Comparison of ENCODE assay signal across 19 cellular contexts in genomic region chr11:44654596-44654995, GRCh38.
DNase-seq lines count a peak whose midpoint lies in the region; ATAC-seq and TF ChIP-seq lines count a peak whose summit lies in the region.
"Had no signal": no experiment of that assay in that cellular context is flagged by ENCODE, and none has a peak within 500 bp of the region (broad histone marks: within the 10 kb centered on the region; RNA-seq: fewer than 3 reads in every experiment).

No MANE protein-coding gene starts in this region.

- CTCF ChIA-PET in OCI-LY7 (lab: Charles Lee; ENCODE audit: unreplicated experiment), result no interaction called here

- H2AFZ ChIP-seq in neuronal stem cell (ENCODE audit: low read length) (no peak overlapping the region), OCI-LY7 (ENCODE audit: low read length) (no peak overlapping the region)

- peaks cover 0 to 10% of the 10 kb centered on the region in 2 donors for H3K4me1 ChIP-seq in right atrium auricular region
- peaks cover 7% of the 10 kb centered on the region for H3K4me1 ChIP-seq in right cardiac atrium (ENCODE audit: control insufficient read depth, insufficient read depth, low read length)
- no peaks in the 10 kb centered on the region for H3K4me1 ChIP-seq in endodermal cell (ENCODE audit: control insufficient read depth, insufficient read depth, low read length)
- H3K4me1 ChIP-seq in neuronal stem cell (ENCODE audit: control insufficient read depth in 2 of 2, insufficient read depth in 1 of 2, low read depth in 1 of 2, low read length in 2 of 2), result peaks cover 0 to 10% of the 10 kb centered on the region in 2 donors
- H3K4me1 ChIP-seq in OCI-LY7 (ENCODE audit: insufficient read depth, low read length, poor library complexity, severe bottlenecking), result peaks cover 3% of the 10 kb centered on the region
- H3K4me1 ChIP-seq: A549 had no signal

- H3K4me2 ChIP-seq in neuronal stem cell (ENCODE audit: insufficient read depth, low read length, poor library complexity, severe bottlenecking) (no peak overlapping the region), OCI-LY7 (ENCODE audit: low read length) (no peak overlapping the region)
- H3K4me2 ChIP-seq: A549; BLaER1 treated with 17β-estradiol and CSF1 and Interleukin-3, amounts not matched to agents 10 nM and 100 nM had no signal

- no peak overlapping the region for H2BK5ac ChIP-seq in neuronal stem cell (ENCODE audit: low read length)

- H3K9ac ChIP-seq in endodermal cell (ENCODE audit: extremely low read depth, low read length, poor library complexity, severe bottlenecking) (no peak overlapping the region), neuronal stem cell (ENCODE audit: low read depth, low read length, poor library complexity) (no peak overlapping the region)
- H3K9ac ChIP-seq: BLaER1 treated with 17β-estradiol and CSF1 and Interleukin-3, amounts not matched to agents 10 nM and 100 nM had no signal

- H2BK12ac ChIP-seq in neuronal stem cell (ENCODE audit: low read length), result no peak overlapping the region

- H3K23ac ChIP-seq in neuronal stem cell (ENCODE audit: low read depth, low read length, poor library complexity), result no peak overlapping the region

- peak overlapping the region; percentile 1 for H2AK5ac ChIP-seq in neuronal stem cell (ENCODE audit: low read depth, low read length)

- no peak overlapping the region for H4K91ac ChIP-seq in neuronal stem cell (ENCODE audit: low read depth, low read length, poor library complexity)

- no peak overlapping the region for H4K8ac ChIP-seq in neuronal stem cell (ENCODE audit: low read depth, low read length)

- peak overlapping the region; percentile 1 for H2BK15ac ChIP-seq in neuronal stem cell (ENCODE audit: low read length)

- H3K36me3 Mint-ChIP-seq in endodermal cell (ENCODE audit: low read depth), result no peaks in the 10 kb centered on the region
- H3K36me3 Mint-ChIP-seq: CD8-positive, alpha-beta T cell had no signal

- no peaks in the 10 kb centered on the region for H3K36me3 ChIP-seq in right atrium auricular region
- no peaks in the 10 kb centered on the region for H3K36me3 ChIP-seq in endodermal cell (ENCODE audit: control insufficient read depth, insufficient read depth, low read length)
- H3K36me3 ChIP-seq in neuronal stem cell (replicated peaks in 1 of 2; ENCODE audit: control insufficient read depth in 2 of 2, insufficient read depth in 2 of 2, low read length in 2 of 2), result no peaks in the 10 kb centered on the region
- no peaks in the 10 kb centered on the region for H3K36me3 ChIP-seq in OCI-LY7 (ENCODE audit: insufficient read depth, low read length)
- H3K36me3 ChIP-seq: BLaER1 treated with 17β-estradiol and CSF1 and Interleukin-3, amounts not matched to agents 10 nM and 100 nM had no signal

- H3K27ac ChIP-seq in right atrium auricular region (no peak overlapping the region), right cardiac atrium (ENCODE audit: low read length) (no peak overlapping the region), endodermal cell (ENCODE audit: low read depth, low read length) (no peak overlapping the region), neuronal stem cell (replicated peaks; ENCODE audit: low read length) (no peak overlapping the region), OCI-LY7 (ENCODE audit: low read depth, low read length, poor library complexity, severe bottlenecking) (no peak overlapping the region)
- H3K27ac ChIP-seq: 22Rv1; A549; BLaER1 treated with 17β-estradiol and CSF1 and Interleukin-3, amounts not matched to agents 10 nM and 100 nM; C4-2B had no signal

- peak; percentile 34 for DNase-seq in right atrium auricular region (ENCODE audit: low spot score)
- no peak for DNase-seq in right cardiac atrium
- peak; percentile 36 for DNase-seq in endodermal cell
- DNase-seq in neuronal stem cell (ENCODE audit: low spot score), result no peak
- DNase-seq in OCI-LY7 (ENCODE audit: low spot score), result no peak
- DNase-seq in NCI-H1048 (lab: John Stamatoyannopoulos, UW), result no peak
- no peak for DNase-seq in NCI-H510A (lab: John Stamatoyannopoulos, UW)
- DNase-seq: AML-193; Caco-2; Calu3; CD4-positive, alpha-beta T cell; CD8-positive, alpha-beta T cell; DMS79 treated with DMSO at 0.1 percent for 48 hours; GF-D8 had no signal

- no peaks in the 10 kb centered on the region for H3K79me1 ChIP-seq in neuronal stem cell (ENCODE audit: low read depth, low read length)

- H2BK120ac ChIP-seq in neuronal stem cell (ENCODE audit: low read depth, low read length), result peak overlapping the region; percentile 78

- H3K79me2 ChIP-seq in OCI-LY7 (ENCODE audit: insufficient read depth, low read depth, low read length), result no peaks in the 10 kb centered on the region

- H3K4ac ChIP-seq in neuronal stem cell (ENCODE audit: low read length), result no peak overlapping the region

- POLR2A ChIA-PET in OCI-LY7 (lab: Charles Lee), result no interaction called here

- no TSS peak for BruUV-seq in OCI-LY7 (replicated peaks; lab: Mats Ljungman, UMichigan)

- no peaks in the 10 kb centered on the region for H3K9me3 Mint-ChIP-seq in endodermal cell
- H3K9me3 Mint-ChIP-seq: CD4-positive, alpha-beta T cell; CD8-positive, alpha-beta T cell had no signal

- no peaks in the 10 kb centered on the region for H3K4me1 Mint-ChIP-seq in endodermal cell

- no peak for TF ChIP-seq CTCF in right atrium auricular region (IDR thresholded peaks at IDR 0.05)
- TF ChIP-seq CTCF in endodermal cell (conservative IDR thresholded peaks at IDR 0.05), result no peak
- no peak for TF ChIP-seq CTCF in OCI-LY7 (conservative IDR thresholded peaks at IDR 0.05; ENCODE audit: low read length)

- 94% methylated on average over 10 of the region's 10 CpGs for whole genome bisulfite sequencing in right cardiac atrium
- WGBS in endodermal cell (ENCODE audit: insufficient coverage in 1 of 2, insufficient read length in 1 of 2), 2 experiments, result 91 to 98% methylated on average over 7 to 10 of the region's 10 CpGs
- WGBS in neuronal stem cell (ENCODE audit: extremely low coverage in 2 of 2, insufficient read length in 2 of 2, insufficient replicate concordance in 1 of 2), 2 donors, result no CpG with 5 or more reads among the region's 10 CpGs

- no peaks in the 10 kb centered on the region for H3K27me3 ChIP-seq in right atrium auricular region
- no peaks in the 10 kb centered on the region for H3K27me3 ChIP-seq in right cardiac atrium (ENCODE audit: control insufficient read depth, insufficient read depth)
- H3K27me3 ChIP-seq in endodermal cell (ENCODE audit: control insufficient read depth, insufficient read depth, low read length, poor library complexity, severe bottlenecking), result no peaks in the 10 kb centered on the region
- H3K27me3 ChIP-seq in neuronal stem cell (ENCODE audit: control insufficient read depth in 3 of 3, insufficient read depth in 3 of 3, low read depth in 1 of 3, low read length in 3 of 3), result peaks cover 0 to 7% (median 0%) of the 10 kb centered on the region in 3 experiments
- H3K27me3 ChIP-seq: BLaER1 treated with 17β-estradiol and CSF1 and Interleukin-3, amounts not matched to agents 10 nM and 100 nM had no signal

- intact Hi-C loops in right cardiac atrium (cut with DNase I) (no loop called here), OCI-LY7 (cut with micrococcal nuclease; ENCODE audit: unreplicated experiment) (no loop called here)

- peak overlapping the region; percentile 20 for H3K18ac ChIP-seq in neuronal stem cell (ENCODE audit: low read length)

- no peak overlapping the region for H3K4me3 Mint-ChIP-seq in endodermal cell
- H3K4me3 Mint-ChIP-seq: B cell; CD4-positive, alpha-beta T cell; CD8-positive, alpha-beta T cell had no signal

- H3K9me3 ChIP-seq in right atrium auricular region (no peaks in the 10 kb centered on the region), right cardiac atrium (ENCODE audit: control insufficient read depth, low read length) (no peaks in the 10 kb centered on the region), endodermal cell (ENCODE audit: control insufficient read depth, low read length) (no peaks in the 10 kb centered on the region), neuronal stem cell (replicated peaks in 1 of 2; ENCODE audit: control insufficient read depth in 2 of 2, insufficient read depth in 1 of 2, low read depth in 1 of 2, low read length in 2 of 2) (no peaks in the 10 kb centered on the region), OCI-LY7 (ENCODE audit: low read length) (no peaks in the 10 kb centered on the region)
- H3K9me3 ChIP-seq: A549, Caco-2 had no signal

- H3K27me3 Mint-ChIP-seq in endodermal cell (ENCODE audit: insufficient read depth), result peaks cover 8% of the 10 kb centered on the region

- H3K4me3 ChIP-seq in right atrium auricular region, result no peak overlapping the region
- no peak overlapping the region for H3K4me3 ChIP-seq in right cardiac atrium (ENCODE audit: low read length)
- no peak overlapping the region for H3K4me3 ChIP-seq in endodermal cell (ENCODE audit: low read length)
- no peak overlapping the region for H3K4me3 ChIP-seq in neuronal stem cell (ENCODE audit: low read length in 2 of 2)
- H3K4me3 ChIP-seq in OCI-LY7 (ENCODE audit: low read depth, low read length, poor library complexity, severe bottlenecking), result no peak overlapping the region
- H3K4me3 ChIP-seq: A549; BLaER1 treated with 17β-estradiol and CSF1 and Interleukin-3, amounts not matched to agents 10 nM and 100 nM had no signal

- no peak for ATAC-seq in right cardiac atrium
- ATAC-seq: A549; CD8-positive, alpha-beta T cell had no signal

- no peak overlapping the region for H3K27ac Mint-ChIP-seq in endodermal cell
- H3K27ac Mint-ChIP-seq: B cell; CD4-positive, alpha-beta T cell; CD8-positive, alpha-beta T cell had no signal

- H3K9me2 ChIP-seq in OCI-LY7 (ENCODE audit: insufficient read depth, low read length), result no peaks in the 10 kb centered on the region

- no peak overlapping the region for H3K14ac ChIP-seq in neuronal stem cell (ENCODE audit: low read length)

- H4K20me1 ChIP-seq in OCI-LY7 (ENCODE audit: insufficient read depth, low read length), result no peaks in the 10 kb centered on the region
- H4K20me1 ChIP-seq: BLaER1 treated with 17β-estradiol and CSF1 and Interleukin-3, amounts not matched to agents 10 nM and 100 nM had no signal

Comparison
In these comparisons a context has a peak if more than half of its experiments do, and no peak if none do; other contexts are left out.
1. DNase-seq: peak in right atrium auricular region (single experiment) and endodermal cell (single experiment); none in right cardiac atrium (0 of 3), neuronal stem cell (single experiment), OCI-LY7 (single experiment), NCI-H1048 (single experiment) and NCI-H510A (single experiment).